In genomic region chr17:47650525-47651522, GRCh38 we compare ENCODE assay signal across 1 cellular context.
TF ChIP-seq lines count a peak whose summit lies in the region.

No MANE protein-coding gene starts in this region.

TF ChIP-seq in SK-N-SH, 30 proteins besides CTCF, POLR2A, EP300 and RAD21 (continued from another document):
- TF ChIP-seq NRF1 (IDR thresholded peaks at IDR 0.05; ENCODE audit: low read depth, low read length), result no peak
- no peak for TF ChIP-seq NFIC (IDR thresholded peaks at IDR 0.05; ENCODE audit: borderline replicate concordance)
- TF ChIP-seq TCF12 (IDR thresholded peaks at IDR 0.05), result no peak
- TF ChIP-seq MXI1 (IDR thresholded peaks at IDR 0.05; ENCODE audit: low read depth, low read length), result peak; percentile 97
- TF ChIP-seq TAF1 (IDR thresholded peaks at IDR 0.05; ENCODE audit: borderline replicate concordance, low read depth, low read length), result peak; percentile 45; the same call in 1 of the 2 replicates
- TF ChIP-seq SMC3 (IDR thresholded peaks at IDR 0.05; ENCODE audit: low read depth, low read length), result no peak
- peak; percentile 93 for TF ChIP-seq CHD2 (IDR thresholded peaks at IDR 0.05; ENCODE audit: low read length, partially characterized antibody)
- TF ChIP-seq JUND (IDR thresholded peaks at IDR 0.05), result no peak
- TF ChIP-seq MAX (IDR thresholded peaks at IDR 0.05; ENCODE audit: low read depth), result peak; percentile 97
- TF ChIP-seq TEAD4 (IDR thresholded peaks at IDR 0.05; ENCODE audit: borderline replicate concordance, insufficient read depth), result no peak
- TF ChIP-seq RCOR1 (IDR thresholded peaks at IDR 0.05; ENCODE audit: low read length), result no peak
- 0 out of 2 replicates have a peak, but pooled peaks have one; percentile 47 for TF ChIP-seq RFX5 (IDR thresholded peaks at IDR 0.05; ENCODE audit: low read length)
- no peak for TF ChIP-seq EZH2phosphoT487 (IDR thresholded peaks at IDR 0.05; ENCODE audit: borderline replicate concordance, low read depth)
- TF ChIP-seq USF2 (IDR thresholded peaks at IDR 0.05; ENCODE audit: borderline replicate concordance, low read depth, low read length), result no peak
- TF ChIP-seq PBX3 (IDR thresholded peaks at IDR 0.05), result peak; percentile 44; the same call in 1 of the 2 replicates
